31 cellular contexts compared by ENCODE assay signal in genomic region chr1:207835958-207836357, GRCh38.
DNase-seq lines count a peak whose midpoint lies in the region; ATAC-seq, FAIRE-seq and TF ChIP-seq lines count a peak whose summit lies in the region.
"Had no signal": no experiment of that assay in that cellular context is flagged by ENCODE, and none has a peak within 500 bp of the region (broad histone marks: within the 10 kb centered on the region; RNA-seq: fewer than 3 reads in every experiment).

No MANE protein-coding gene starts in this region.

- no peak overlapping the region for H3K4me3 ChIP-seq in tibial artery
- no peak overlapping the region for H3K4me3 ChIP-seq in kidney (ENCODE audit: low read length in 2 of 2)
- H3K4me3 ChIP-seq: A549, adrenal gland, breast epithelium, MG63 had no signal

- no peak overlapping the region for H3K9ac ChIP-seq in kidney (ENCODE audit: low read length in 2 of 2)

- H3K36me3 Mint-ChIP-seq in activated naive CD4-positive, alpha-beta T cell treated with anti-CD3 and anti-CD28 coated beads, Interleukin-2, amount 50 U/mL, for 24 hours: peaks cover 6% of the 10 kb centered on the region
- H3K36me3 Mint-ChIP-seq in central memory CD8-positive, alpha-beta T cell (ENCODE audit: insufficient read depth): peaks cover 6% of the 10 kb centered on the region
- peaks cover 0 to 20% (median 7%) of the 10 kb centered on the region in 3 donors for H3K36me3 Mint-ChIP-seq in naive thymus-derived CD8-positive, alpha-beta T cell

- peaks cover 0 to 72% (median 54%) of the 10 kb centered on the region in 4 donors for H3K4me1 ChIP-seq in tibial artery
- H3K4me1 ChIP-seq in kidney (ENCODE audit: control insufficient read depth in 1 of 2, insufficient read depth in 1 of 2, low read depth in 1 of 2, low read length in 2 of 2): peaks cover 45% of the 10 kb centered on the region in 2 donors
- H3K4me1 ChIP-seq: A549, BE2C had no signal

- peak overlapping the region; percentile 94 for H3K27ac Mint-ChIP-seq in activated naive CD4-positive, alpha-beta T cell treated with anti-CD3 and anti-CD28 coated beads, Interleukin-2, amount 50 U/mL, for 24 hours
- H3K27ac Mint-ChIP-seq in central memory CD8-positive, alpha-beta T cell (ENCODE audit: low read depth): peak overlapping the region; percentile 99
- H3K27ac Mint-ChIP-seq in naive thymus-derived CD8-positive, alpha-beta T cell: peak overlapping the region; percentile 81 to 100 (median 94)
- H3K27ac Mint-ChIP-seq: activated CD4-positive, alpha-beta T cell treated with anti-CD3 and anti-CD28 coated beads, Interleukin-2, amount 10 ng/mL, durations not matched to agents 7 days and 5 days had no signal

- peaks cover 98% of the 10 kb centered on the region for H3K4me1 Mint-ChIP-seq in activated naive CD4-positive, alpha-beta T cell treated with anti-CD3 and anti-CD28 coated beads, Interleukin-2, amount 50 U/mL, for 24 hours
- peaks cover 93% of the 10 kb centered on the region for H3K4me1 Mint-ChIP-seq in central memory CD8-positive, alpha-beta T cell
- peaks cover 60 to 96% (median 95%) of the 10 kb centered on the region in 4 donors for H3K4me1 Mint-ChIP-seq in naive thymus-derived CD8-positive, alpha-beta T cell

- H3K36me3 ChIP-seq in tibial artery (no peaks in the 10 kb centered on the region), kidney (ENCODE audit: control insufficient read depth in 1 of 2, insufficient read depth in 2 of 2, low read length in 2 of 2) (no peaks in the 10 kb centered on the region)
- H3K36me3 ChIP-seq: adrenal gland, BE2C, breast epithelium had no signal

- intact Hi-C loops in tibial artery (cut with DNase I; ENCODE audit: low total_unique reads): no loop called here
- intact Hi-C loops in kidney (cut with DNase I): no loop called here

- POLR2A ChIA-PET in naive thymus-derived CD8-positive, alpha-beta T cell (lab: Charles Lee): interaction anchor here (0.7 to 1.8 kb wide), 5 partner anchors 9 to 33 kb away, joined by 3 to 16 read pairs (median 3); no protein-coding TSS in a partner anchor

- no peaks in the 10 kb centered on the region for H3K27me3 ChIP-seq in tibial artery
- H3K27me3 ChIP-seq: adrenal gland, BE2C, breast epithelium, MG63 had no signal

- no peaks in the 10 kb centered on the region for H3K27me3 Mint-ChIP-seq in activated naive CD4-positive, alpha-beta T cell treated with anti-CD3 and anti-CD28 coated beads, Interleukin-2, amount 50 U/mL, for 24 hours
- no peaks in the 10 kb centered on the region for H3K27me3 Mint-ChIP-seq in central memory CD8-positive, alpha-beta T cell
- no peaks in the 10 kb centered on the region for H3K27me3 Mint-ChIP-seq in naive thymus-derived CD8-positive, alpha-beta T cell
- H3K27me3 Mint-ChIP-seq: activated CD4-positive, alpha-beta T cell treated with anti-CD3 and anti-CD28 coated beads, Interleukin-2, amount 10 ng/mL, durations not matched to agents 7 days and 5 days; dendritic cell treated with granulocyte-macrophage colony-stimulating factor and Interleukin-4, amounts not matched to agents 40 ng/mL and 50 ng/mL, for 4 days had no signal

- FAIRE-seq in kidney (lab: Jason Lieb, UNC): no peak
- FAIRE-seq: A549, H1 had no signal

- no peak for TF ChIP-seq CTCF in tibial artery (IDR thresholded peaks at IDR 0.05)
- TF ChIP-seq CTCF in kidney (IDR thresholded peaks at IDR 0.05; ENCODE audit: borderline replicate concordance, extremely low read depth, insufficient read depth): no peak

- H3K27ac ChIP-seq in tibial artery (peak overlapping the region; percentile 34 to 74), kidney (ENCODE audit: low read depth in 2 of 2, low read length in 2 of 2) (no peak overlapping the region)
- H3K27ac ChIP-seq: A549, RWPE1 had no signal

- no peaks in the 10 kb centered on the region for H3K9me3 Mint-ChIP-seq in activated naive CD4-positive, alpha-beta T cell treated with anti-CD3 and anti-CD28 coated beads, Interleukin-2, amount 50 U/mL, for 24 hours
- H3K9me3 Mint-ChIP-seq in central memory CD8-positive, alpha-beta T cell: no peaks in the 10 kb centered on the region
- no peaks in the 10 kb centered on the region for H3K9me3 Mint-ChIP-seq in naive thymus-derived CD8-positive, alpha-beta T cell
- H3K9me3 Mint-ChIP-seq: activated CD4-positive, alpha-beta T cell treated with anti-CD3 and anti-CD28 coated beads, Interleukin-2, amount 10 ng/mL, durations not matched to agents 7 days and 5 days; dendritic cell treated with granulocyte-macrophage colony-stimulating factor and Interleukin-4, amounts not matched to agents 40 ng/mL and 50 ng/mL, for 4 days had no signal

- no peak overlapping the region for H3K4me3 Mint-ChIP-seq in activated naive CD4-positive, alpha-beta T cell treated with anti-CD3 and anti-CD28 coated beads, Interleukin-2, amount 50 U/mL, for 24 hours
- H3K4me3 Mint-ChIP-seq in central memory CD8-positive, alpha-beta T cell: no peak overlapping the region
- H3K4me3 Mint-ChIP-seq in naive thymus-derived CD8-positive, alpha-beta T cell: peak overlapping the region in 3 of 10 donors; percentile 14 to 27 (median 18)
- H3K4me3 Mint-ChIP-seq: activated CD4-positive, alpha-beta T cell treated with anti-CD3 and anti-CD28 coated beads, Interleukin-2, amount 10 ng/mL, durations not matched to agents 7 days and 5 days; dendritic cell treated with granulocyte-macrophage colony-stimulating factor and Interleukin-4, amounts not matched to agents 40 ng/mL and 50 ng/mL, for 4 days had no signal

- ATAC-seq in central memory CD8-positive, alpha-beta T cell (replicated peaks; ENCODE audit: extremely low read depth, poor library complexity, severe bottlenecking): no peak
- ATAC-seq in naive thymus-derived CD8-positive, alpha-beta T cell: no peak
- ATAC-seq in HG02852 (IDR thresholded peaks at IDR 0.05; ENCODE audit: unreplicated experiment) (no peak), HG03565 (IDR thresholded peaks at IDR 0.05; ENCODE audit: unreplicated experiment) (no peak)
- ATAC-seq: A549, SK-N-SH treated with all-trans-retinoic acid at 6 μM for 48 hours had no signal

- H3K9me3 ChIP-seq in tibial artery (no peaks in the 10 kb centered on the region), kidney (ENCODE audit: control insufficient read depth in 1 of 2, low read length in 2 of 2) (no peaks in the 10 kb centered on the region)
- H3K9me3 ChIP-seq: A549, adrenal gland, BE2C, breast epithelium, Caco-2, MG63 had no signal

- no peak for DNase-seq in activated naive CD4-positive, alpha-beta T cell treated with Interleukin-2 at 50 U/mL for 16 hours
- DNase-seq in central memory CD8-positive, alpha-beta T cell (ENCODE audit: low spot score in 2 of 2): no peak
- DNase-seq in naive thymus-derived CD8-positive, alpha-beta T cell: no peak
- DNase-seq in tibial artery (peak in 1 of 2 donors; percentile 13), kidney (no peak)
- DNase-seq: activated CD4-positive, alpha-beta T cell treated with anti-CD3 and anti-CD28 coated beads, Interleukin-2, amount 10 ng/mL, durations not matched to agents 7 days and 5 days; activated CD8-positive, alpha-beta memory T cell treated with anti-CD3 and anti-CD28 coated beads, Interleukin-2, amount 50 U/mL, for 4 hours; activated gamma-delta T cell; BE2C; DMS79 treated with DMSO at 0.1 percent for 48 hours; kidney glomerular epithelial cell; MG63; NCI-H1417 treated with DMSO at 0.1 percent for 48 hours; NCI-H2081 treated with DMSO at 0.1 percent for 48 hours; NCI-H82; occipital lobe; stimulated activated CD4-positive, alpha-beta T cell treated with anti-CD3 and anti-CD28 coated beads, Interleukin-12 subunit alpha, Interleukin-12 subunit beta, amount 100 ng/mL, for 4 hours; stimulated activated CD4-positive, alpha-beta T cell treated with anti-CD3 and anti-CD28 coated beads, Interleukin-4, amount 100 ng/mL, for 4 hours; stimulated activated naive CD4-positive, alpha-beta T cell; trophoblast cell had no signal

Comparison
In these comparisons a context has a peak if more than half of its experiments do, and no peak if none do; other contexts are left out.
1. H3K27ac ChIP-seq: peak in tibial artery (2 of 2); none in kidney (0 of 2).
2. Peak in every context shown above with its lines, with median percentiles within 50 percentile points of each other: H3K27ac Mint-ChIP-seq.